17 cellular contexts compared by ENCODE assay signal in the genomic region with DNA sequence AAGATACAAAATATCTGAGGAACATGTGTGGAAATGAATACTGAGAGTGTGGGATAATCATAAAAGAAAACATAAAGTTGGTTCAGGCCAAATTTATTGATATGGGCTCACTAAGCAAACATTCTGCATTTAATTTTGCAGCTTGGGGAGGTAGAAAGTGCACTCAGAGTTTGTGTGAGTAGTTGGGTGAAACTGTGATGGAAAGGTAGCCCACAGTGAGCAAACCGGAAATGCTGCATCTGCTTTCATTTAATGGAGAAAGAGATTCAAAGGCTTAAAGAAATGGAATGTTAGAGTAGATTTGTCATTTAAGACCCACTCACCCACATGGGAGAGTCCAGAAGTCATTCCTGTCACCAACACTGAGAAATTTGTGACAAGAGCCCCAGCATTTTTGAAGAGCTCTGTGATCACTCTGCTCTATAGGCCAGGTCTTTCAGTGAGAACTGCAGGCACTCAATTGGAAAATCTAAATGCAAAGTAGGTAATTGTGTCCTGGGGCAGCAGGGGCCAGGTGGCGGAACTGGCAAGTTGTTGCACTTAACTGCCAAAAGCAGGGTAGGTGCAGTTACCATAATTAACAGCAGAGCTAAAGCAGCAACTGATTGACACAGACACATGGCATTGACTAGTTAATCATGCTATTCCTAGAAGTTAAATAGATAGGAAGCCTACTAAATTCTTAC.
DNase-seq lines count a peak whose midpoint lies in the region; ATAC-seq, FAIRE-seq and TF ChIP-seq lines count a peak whose summit lies in the region.
"Had no signal": no experiment of that assay in that cellular context is flagged by ENCODE, and none has a peak within 500 bp of the region (broad histone marks: within the 10 kb centered on the region; RNA-seq: fewer than 3 reads in every experiment).

No MANE protein-coding gene starts in this region.

- H3K27me3 Mint-ChIP-seq in stimulated activated naive B cell treated with anti-CD40 and anti-IgM and Interleukin-4, amounts not matched to agents 10 μg/mL and 1 μg/mL and 100 μg/mL, for 72 hours: no peaks in the 10 kb centered on the region
- H3K27me3 Mint-ChIP-seq: activated naive CD8-positive, alpha-beta T cell treated with anti-CD3 and anti-CD28 coated beads, Interleukin-2, amount 10 ng/mL, durations not matched to agents 7 days and 5 days; central memory CD8-positive, alpha-beta T cell had no signal

- H3K36me3 ChIP-seq in smooth muscle cell (ENCODE audit: low read depth) (no peaks in the 10 kb centered on the region), small intestine (ENCODE audit: control insufficient read depth in 2 of 2, insufficient read depth in 2 of 2, low read length in 2 of 2) (no peaks in the 10 kb centered on the region)
- H3K36me3 ChIP-seq: upper lobe of left lung had no signal

- H3K4me2 ChIP-seq in smooth muscle cell: no peak overlapping the region

- H3K27me3 ChIP-seq in smooth muscle cell (ENCODE audit: low read depth) (no peaks in the 10 kb centered on the region), small intestine (ENCODE audit: control insufficient read depth in 2 of 2, insufficient read depth in 2 of 2, low read length in 2 of 2) (no peaks in the 10 kb centered on the region)
- H3K27me3 ChIP-seq: upper lobe of left lung had no signal

- peak; percentile 22 for DNase-seq in NCI-H82 (lab: John Stamatoyannopoulos, UW)
- DNase-seq in NCI-H82 treated with DMSO at 0.1 percent for 48 hours (lab: John Stamatoyannopoulos, UW; ENCODE audit: unreplicated experiment): no peak
- peak; percentile 88 for DNase-seq in NAMALWA (ENCODE audit: low spot score)
- no peak for DNase-seq in smooth muscle cell (lab: John Stamatoyannopoulos, UW; ENCODE audit: unreplicated experiment)
- DNase-seq in stimulated activated naive B cell treated with anti-CD40 and anti-IgM and Interleukin-4, amounts not matched to agents 10 μg/mL and 1 μg/mL and 100 μg/mL, for 72 hours: no peak
- DNase-seq in small intestine: no peak
- no peak for DNase-seq in stimulated activated CD4-positive, alpha-beta T cell treated with anti-CD3 and anti-CD28 coated beads, Interleukin-1b, Interleukin-23, amount 100 ng/mL, for 48 hours
- DNase-seq: 8988T; activated naive CD8-positive, alpha-beta T cell treated with anti-CD3 and anti-CD28 coated beads, Interleukin-2, amount 10 ng/mL, durations not matched to agents 7 days and 5 days; Caco-2; hippocampal formation; NCI-H1417; nephron progenitor cell; upper lobe of left lung had no signal

- no peak overlapping the region for H3K4me3 ChIP-seq in smooth muscle cell
- H3K4me3 ChIP-seq in small intestine (ENCODE audit: low read depth in 1 of 2, low read length in 2 of 2): no peak overlapping the region
- H3K4me3 ChIP-seq: upper lobe of left lung had no signal

- WGBS in smooth muscle cell (ENCODE audit: low lambda C conversion rate): 80% methylated on average over 2 of the region's 2 CpGs
- WGBS in small intestine, 3 donors: 85 to 91% (median 87%) methylated on average over 2 of the region's 2 CpGs

- no peaks in the 10 kb centered on the region for H3F3A ChIP-seq in smooth muscle cell (ENCODE audit: low read depth)

- FAIRE-seq in small intestine (lab: Jason Lieb, UNC): no peak

- H3K79me2 ChIP-seq in smooth muscle cell (ENCODE audit: low read depth): no peaks in the 10 kb centered on the region

- H3K27ac ChIP-seq in smooth muscle cell (ENCODE audit: low read depth) (peak overlapping the region; percentile 64), small intestine (ENCODE audit: low read depth in 1 of 2, low read length in 1 of 2) (no peak overlapping the region)
- H3K27ac ChIP-seq: epithelial cell of prostate, upper lobe of left lung had no signal

- peak; percentile 62 for ATAC-seq in HG02759 (IDR thresholded peaks at IDR 0.05; ENCODE audit: unreplicated experiment)
- ATAC-seq in stimulated activated naive B cell treated with anti-CD40 and anti-IgM and Interleukin-4, amounts not matched to agents 10 μg/mL and 1 μg/mL and 100 μg/mL, for 72 hours (replicated peaks): no peak

- H3K9me3 ChIP-seq in smooth muscle cell (replicated peaks; ENCODE audit: low read depth) (no peaks in the 10 kb centered on the region), small intestine (ENCODE audit: control insufficient read depth, low read depth) (no peaks in the 10 kb centered on the region)
- H3K9me3 ChIP-seq: Caco-2, upper lobe of left lung had no signal

- H3K27ac Mint-ChIP-seq in stimulated activated naive B cell treated with anti-CD40 and anti-IgM and Interleukin-4, amounts not matched to agents 10 μg/mL and 1 μg/mL and 100 μg/mL, for 72 hours: no peak overlapping the region
- H3K27ac Mint-ChIP-seq: activated naive CD8-positive, alpha-beta T cell treated with anti-CD3 and anti-CD28 coated beads, Interleukin-2, amount 10 ng/mL, durations not matched to agents 7 days and 5 days; nephron progenitor cell had no signal

- H3K4me1 Mint-ChIP-seq in stimulated activated naive B cell treated with anti-CD40 and anti-IgM and Interleukin-4, amounts not matched to agents 10 μg/mL and 1 μg/mL and 100 μg/mL, for 72 hours: no peaks in the 10 kb centered on the region
- H3K4me1 Mint-ChIP-seq: activated naive CD8-positive, alpha-beta T cell treated with anti-CD3 and anti-CD28 coated beads, Interleukin-2, amount 10 ng/mL, durations not matched to agents 7 days and 5 days; central memory CD8-positive, alpha-beta T cell; nephron progenitor cell had no signal

- H3K4me1 ChIP-seq in smooth muscle cell (ENCODE audit: low read depth) (no peaks in the 10 kb centered on the region), small intestine (ENCODE audit: control insufficient read depth in 2 of 2, insufficient read depth in 1 of 2, low read depth in 1 of 2, low read length in 1 of 2) (no peaks in the 10 kb centered on the region)
- H3K4me1 ChIP-seq: Caco-2, upper lobe of left lung had no signal

- peaks cover 5 to 6% of the 10 kb centered on the region in 2 donors for H3K9me3 Mint-ChIP-seq in stimulated activated naive B cell treated with anti-CD40 and anti-IgM and Interleukin-4, amounts not matched to agents 10 μg/mL and 1 μg/mL and 100 μg/mL, for 72 hours
- H3K9me3 Mint-ChIP-seq: nephron progenitor cell had no signal

- no peak overlapping the region for H3K9ac ChIP-seq in smooth muscle cell (ENCODE audit: low read depth)

- TF ChIP-seq CTCF in smooth muscle cell (IDR thresholded peaks at IDR 0.05; ENCODE audit: borderline replicate concordance, insufficient read depth, poor library complexity, severe bottlenecking): no peak

- no peaks in the 10 kb centered on the region for H3K36me3 Mint-ChIP-seq in stimulated activated naive B cell treated with anti-CD40 and anti-IgM and Interleukin-4, amounts not matched to agents 10 μg/mL and 1 μg/mL and 100 μg/mL, for 72 hours
- H3K36me3 Mint-ChIP-seq: activated naive CD8-positive, alpha-beta T cell treated with anti-CD3 and anti-CD28 coated beads, Interleukin-2, amount 10 ng/mL, durations not matched to agents 7 days and 5 days had no signal

- H3K4me3 Mint-ChIP-seq in stimulated activated naive B cell treated with anti-CD40 and anti-IgM and Interleukin-4, amounts not matched to agents 10 μg/mL and 1 μg/mL and 100 μg/mL, for 72 hours: no peak overlapping the region
- H3K4me3 Mint-ChIP-seq: activated naive CD8-positive, alpha-beta T cell treated with anti-CD3 and anti-CD28 coated beads, Interleukin-2, amount 10 ng/mL, durations not matched to agents 7 days and 5 days; central memory CD8-positive, alpha-beta T cell; nephron progenitor cell had no signal

- H2AFZ ChIP-seq in smooth muscle cell (ENCODE audit: low read depth): no peak overlapping the region

- H4K20me1 ChIP-seq in smooth muscle cell (ENCODE audit: low read depth): no peaks in the 10 kb centered on the region

Comparison
In these comparisons a context has a peak if more than half of its experiments do, and no peak if none do; other contexts are left out.
1. DNase-seq: peak in NCI-H82 (single experiment) and NAMALWA (single experiment); none in NCI-H82 treated with DMSO at 0.1 percent for 48 hours (single experiment), smooth muscle cell (single experiment), stimulated activated naive B cell treated with anti-CD40 and anti-IgM and Interleukin-4, amounts not matched to agents 10 μg/mL and 1 μg/mL and 100 μg/mL, for 72 hours (single experiment), small intestine (single experiment) and stimulated activated CD4-positive, alpha-beta T cell treated with anti-CD3 and anti-CD28 coated beads, Interleukin-1b, Interleukin-23, amount 100 ng/mL, for 48 hours (single experiment).